ENCODE assay signal across 21 cellular contexts in genomic region chr18:74550886-74551285, GRCh38. TPM values are rescaled to one million over a fixed set of nuclear protein-coding genes. Genes with fewer than 3 reads are reported as not detected.
A peak's percentile ranks its signal among the peaks of the same experiment; 100 is the strongest.
DNase-seq lines count a peak whose midpoint lies in the region; FAIRE-seq and TF ChIP-seq lines count a peak whose summit lies in the region.
"Had no signal": no experiment of that assay in that cellular context is flagged by ENCODE, and none has a peak within 500 bp of the region (broad histone marks: within the 10 kb centered on the region; RNA-seq: fewer than 3 reads in every experiment).

No MANE protein-coding gene starts in this region.

- H3K4ac ChIP-seq in H9 (ENCODE audit: low read depth, low read length): no peak overlapping the region

- no peak overlapping the region for H3K27ac ChIP-seq in thyroid gland
- no peak overlapping the region for H3K27ac ChIP-seq in H9 (ENCODE audit: insufficient read length, low read depth, low read length)
- H3K27ac ChIP-seq: BLaER1 treated with 17β-estradiol and CSF1 and Interleukin-3, amounts not matched to agents 10 nM and 100 nM had no signal

- no peak overlapping the region for H2BK20ac ChIP-seq in H9 (ENCODE audit: low read depth, low read length, poor library complexity, severe bottlenecking)

- TF ChIP-seq CTCF in CD14-positive monocyte (IDR thresholded peaks at IDR 0.05) (no peak), D721Med (IDR thresholded peaks at IDR 0.05; ENCODE audit: insufficient read depth, missing control alignments) (no peak), thyroid gland (IDR thresholded peaks at IDR 0.05) (peak in 1 of 6 experiments; percentile 2), H9 (conservative IDR thresholded peaks at IDR 0.05) (no peak)

- H3K36me3 Mint-ChIP-seq in CD14-positive monocyte (no peaks in the 10 kb centered on the region), H9 (ENCODE audit: insufficient read depth in 1 of 3, low read depth in 3 of 3) (peaks cover 10 to 27% (median 18%) of the 10 kb centered on the region in 3 experiments)

- H2AFZ ChIP-seq in H9 (ENCODE audit: low read length): no peak overlapping the region

- no peak overlapping the region for H3T11ph ChIP-seq in H9 (ENCODE audit: low read length)

- DNase-seq in CD14-positive monocyte (ENCODE audit: low spot score): peak; percentile 17
- DNase-seq in D721Med (ENCODE audit: insufficient read length, low spot score): no peak
- DNase-seq in islet precursor cell: peak; percentile 17
- peak; percentile 34 for DNase-seq in posterior vena cava (ENCODE audit: low spot score)
- no peak for DNase-seq in AG08396 (ENCODE audit: low spot score)
- no peak for DNase-seq in thyroid gland
- DNase-seq in H9: no peak
- DNase-seq: BE2C; Calu3; CD4-positive, alpha-beta memory T cell; COR-L47; DMS153; DND-41; GOT3; HCEC 1CT had no signal

- H3K27me3 Mint-ChIP-seq in CD14-positive monocyte (ENCODE audit: low read depth in 3 of 3) (peaks cover 2 to 9% (median 5%) of the 10 kb centered on the region in 3 donors), H9 (ENCODE audit: low read depth) (peaks cover 16% of the 10 kb centered on the region)

- H4K20me1 ChIP-seq in H9 (ENCODE audit: control insufficient read depth, insufficient read depth, insufficient read length): no peaks in the 10 kb centered on the region
- H4K20me1 ChIP-seq: BLaER1 treated with 17β-estradiol and CSF1 and Interleukin-3, amounts not matched to agents 10 nM and 100 nM had no signal

- WGBS in thyroid gland, 2 donors: 96 to 98% methylated on average over 6 of the region's 6 CpGs
- no CpG with 5 or more reads among the region's 6 CpGs for WGBS in H9 (ENCODE audit: extremely low coverage, insufficient read length, low lambda C conversion rate)

- no peak overlapping the region for H2BK15ac ChIP-seq in H9 (ENCODE audit: low read depth, low read length)

- H2BK120ac ChIP-seq in H9 (ENCODE audit: low read depth, low read length, poor library complexity, severe bottlenecking): no peak overlapping the region

- no peaks in the 10 kb centered on the region for H3K79me2 ChIP-seq in H9 (ENCODE audit: insufficient read depth, low read length)

- H3K4me3 ChIP-seq in thyroid gland (replicated peaks in 1 of 3): no peak overlapping the region

- H3K4me1 Mint-ChIP-seq in CD14-positive monocyte: peaks cover 3% of the 10 kb centered on the region
- H3K4me1 Mint-ChIP-seq in H9: no peaks in the 10 kb centered on the region; a peak in 1 of 4 replicates
- H3K4me1 Mint-ChIP-seq: CD4-positive, alpha-beta memory T cell had no signal

- peak; percentile 6 for FAIRE-seq in D721Med (lab: Jason Lieb, UNC)
- FAIRE-seq: G401.6, GM12892, H54 had no signal

- H3K79me1 ChIP-seq in H9 (ENCODE audit: insufficient read depth, low read depth, low read length, poor library complexity, severe bottlenecking): no peaks in the 10 kb centered on the region

- TF ChIP-seq POLR2A in thyroid gland (IDR thresholded peaks at IDR 0.05): no peak

- H4K5ac ChIP-seq in H9 (ENCODE audit: insufficient read length, low read depth, low read length): no peak overlapping the region

- no peak overlapping the region for H4K8ac ChIP-seq in H9 (replicated peaks; ENCODE audit: insufficient read length, low read depth, low read length)

- no peaks in the 10 kb centered on the region for H3K36me3 ChIP-seq in thyroid gland
- H3K36me3 ChIP-seq: BE2C had no signal

- H3K27me3 ChIP-seq in thyroid gland (no peaks in the 10 kb centered on the region), H9 (ENCODE audit: insufficient read depth, low read length) (no peaks in the 10 kb centered on the region)
- H3K27me3 ChIP-seq: BE2C; BLaER1 treated with 17β-estradiol and CSF1 and Interleukin-3, amounts not matched to agents 10 nM and 100 nM had no signal

- H3K4me1 ChIP-seq in thyroid gland (peaks cover 4 to 10% of the 10 kb centered on the region in 2 donors), H9 (ENCODE audit: insufficient read depth, low read length) (no peaks in the 10 kb centered on the region)
- H3K4me1 ChIP-seq: BE2C had no signal

- no peak overlapping the region for H3K18ac ChIP-seq in H9 (ENCODE audit: insufficient read length, low read depth, low read length)

- H3K9me3 Mint-ChIP-seq in CD14-positive monocyte (peaks cover 0 to 17% (median 9%) of the 10 kb centered on the region in 7 donors), H9 (peaks cover 39 to 51% of the 10 kb centered on the region in 2 experiments)

- H3K9ac ChIP-seq in H9 (ENCODE audit: extremely low read depth, insufficient read length, low read length): no peak overlapping the region
- H3K9ac ChIP-seq: BLaER1 treated with 17β-estradiol and CSF1 and Interleukin-3, amounts not matched to agents 10 nM and 100 nM had no signal

- no peak overlapping the region for H4K91ac ChIP-seq in H9 (ENCODE audit: insufficient read length, low read depth, low read length)

- intact Hi-C loops in CD14-positive monocyte (cut with micrococcal nuclease): loop anchor here (2.0 to 5.0 kb wide), 2 partner anchors 198 to 354 kb away; no protein-coding TSS in a partner anchor
- intact Hi-C loops in posterior vena cava (cut with DNase I): loop anchor here (5.0 to 10.0 kb wide), 3 partner anchors 196 to 354 kb away; no protein-coding TSS in a partner anchor
- intact Hi-C loops in thyroid gland (cut with DNase I): loop anchor here (5.0 kb wide), 1 partner anchor 354 kb away; no protein-coding TSS in a partner anchor

- no peaks in the 10 kb centered on the region for H3K9me3 ChIP-seq in thyroid gland
- H3K9me3 ChIP-seq in H9 (ENCODE audit: control insufficient read depth, low read depth, low read length): peaks cover 10% of the 10 kb centered on the region
- H3K9me3 ChIP-seq: BE2C had no signal

- H2BK5ac ChIP-seq in H9 (ENCODE audit: insufficient read length, low read length): no peak overlapping the region

- no peaks in the 10 kb centered on the region for H3K23me2 ChIP-seq in H9 (ENCODE audit: insufficient read length, low read depth, low read length, poor library complexity, severe bottlenecking)

- H3K4me3 Mint-ChIP-seq in CD14-positive monocyte: no peak overlapping the region
- no peak overlapping the region for H3K4me3 Mint-ChIP-seq in H9
- H3K4me3 Mint-ChIP-seq: CD4-positive, alpha-beta memory T cell had no signal

- no peak overlapping the region for H2AK5ac ChIP-seq in H9 (ENCODE audit: insufficient read length, low read length)

- H3K14ac ChIP-seq in H9 (ENCODE audit: insufficient read depth, low read length): no peak overlapping the region

- no peak overlapping the region for H2BK12ac ChIP-seq in H9 (ENCODE audit: insufficient read length, low read depth, low read length)

- no peak overlapping the region for H3K56ac ChIP-seq in H9 (ENCODE audit: insufficient read length, low read depth, low read length)

- H3K23ac ChIP-seq in H9 (ENCODE audit: insufficient read length, low read depth, low read length): no peak overlapping the region

- no peak overlapping the region for H3K4me2 ChIP-seq in H9 (ENCODE audit: insufficient read depth, insufficient read length, low read length)
- H3K4me2 ChIP-seq: BLaER1 treated with 17β-estradiol and CSF1 and Interleukin-3, amounts not matched to agents 10 nM and 100 nM had no signal

- H3K27ac Mint-ChIP-seq in CD14-positive monocyte (no peak overlapping the region), H9 (no peak overlapping the region)
- H3K27ac Mint-ChIP-seq: CD4-positive, alpha-beta memory T cell had no signal

RNA-seq across cellular contexts. Expression of gene CNDP1, which starts 16.6 kb away (rescaled TPM):
- polyA plus RNA-seq in CD14-positive monocyte: not detected
- total RNA-seq in posterior vena cava (under 1 TPM in 1 of 2 donors, not detected in 1; 0.19 TPM), thyroid gland (1 to 10 TPM in 1 of 4 donors, under 1 TPM in 1, not detected in 2; 0.25 to 1.0 TPM), H9 (2021) (0.29 TPM in 1 of 2 replicates, not detected in the other)
- total RNA-seq: A172; A673; Calu3; CD4-positive, alpha-beta memory T cell had no signal
- polyA plus RNA-seq: CD4-positive, alpha-beta memory T cell had no signal

RNA-seq across cellular contexts. Expression of gene ZNF407, which starts 46.8 kb away (rescaled TPM):
- 1 to 10 TPM; 1.3 to 1.6 TPM for polyA plus RNA-seq in CD14-positive monocyte
- total RNA-seq in posterior vena cava: 10 to 100 TPM; 13.4 to 14.1 TPM
- 10 to 100 TPM; 20.2 to 40.0 (median 26.4) TPM for total RNA-seq in thyroid gland
- 8.2 and 8.7 TPM in 2 replicates for total RNA-seq in H9 (2021)

RNA-seq across cellular contexts. Expression of gene CNDP2, which starts 54.7 kb away (rescaled TPM):
- polyA plus RNA-seq in CD14-positive monocyte: 100 to 1,000 TPM; 103 to 186 TPM
- total RNA-seq in posterior vena cava (10 to 100 TPM; 73.5 to 75.0 TPM), thyroid gland (100 to 1,000 TPM; 249 to 437 (median 301) TPM), H9 (2021) (212 and 214 TPM in 2 replicates)

Comparison
In these comparisons a context has a peak if more than half of its experiments do, and no peak if none do; other contexts are left out.
1. DNase-seq: peak in CD14-positive monocyte (single experiment), islet precursor cell (single experiment) and posterior vena cava (single experiment); none in D721Med (single experiment), AG08396 (single experiment), thyroid gland (0 of 2) and H9 (single experiment).